Comparison of ENCODE assay signal across 29 cellular contexts in genomic region chr19:5892772-5893275, GRCh38. TPM values are rescaled to one million over a fixed set of nuclear protein-coding genes. Genes with fewer than 3 reads are reported as not detected.
DNase-seq lines count a peak whose midpoint lies in the region; ATAC-seq, FAIRE-seq and TF ChIP-seq lines count a peak whose summit lies in the region.
"Had no signal": no experiment of that assay in that cellular context is flagged by ENCODE, and none has a peak within 500 bp of the region (broad histone marks: within the 10 kb centered on the region; RNA-seq: fewer than 3 reads in every experiment).

No MANE protein-coding gene starts in this region.

- H3K9ac ChIP-seq in endothelial cell of umbilical vein (replicated peaks; ENCODE audit: extremely low read depth, insufficient read depth, low read length) = no peak overlapping the region

- no peaks in the 10 kb centered on the region for H3K9me3 Mint-ChIP-seq in activated CD4-positive, alpha-beta T cell treated with anti-CD3 and anti-CD28 coated beads, Interleukin-2, amount 10 ng/mL, durations not matched to agents 24 days and 14 days
- H3K9me3 Mint-ChIP-seq: activated CD8-positive, alpha-beta T cell treated with anti-CD3 and anti-CD28 coated beads for 36 hours; effector memory CD8-positive, alpha-beta T cell had no signal

- FAIRE-seq in endothelial cell of umbilical vein (lab: Jason Lieb, UNC) = no peak
- FAIRE-seq: small intestine had no signal

- CTCF ChIA-PET in OCI-LY7 (lab: Charles Lee; ENCODE audit: unreplicated experiment) = no interaction called here
- CTCF ChIA-PET in endothelial cell of umbilical vein (lab: Charles Lee) = interaction anchor here (1.0 to 5.0 kb wide), 4 partner anchors 65 to 129 kb away, joined by 7 to 76 read pairs (median 8); partner anchors contain the start of gene NRTN

- ATAC-seq in right cardiac atrium = no peak
- no peak for ATAC-seq in left ventricle myocardium superior
- ATAC-seq in HG02852 (IDR thresholded peaks at IDR 0.05; ENCODE audit: unreplicated experiment) = no peak
- ATAC-seq: effector memory CD8-positive, alpha-beta T cell had no signal

- peaks cover under 1% of the 10 kb centered on the region; the same call in 1 of the 2 replicates for H3K79me2 ChIP-seq in OCI-LY7 (ENCODE audit: insufficient read depth, low read depth, low read length)
- no peaks in the 10 kb centered on the region for H3K79me2 ChIP-seq in endothelial cell of umbilical vein (ENCODE audit: control insufficient read depth, insufficient read depth, low read length)

- H3K36me3 ChIP-seq in OCI-LY7 (ENCODE audit: insufficient read depth, low read length) = peaks cover 27% of the 10 kb centered on the region; the same call in 1 of the 2 replicates
- peaks cover 0 to 12% of the 10 kb centered on the region in 2 experiments for H3K36me3 ChIP-seq in endothelial cell of umbilical vein (ENCODE audit: control insufficient read depth in 2 of 2, extremely low read depth in 1 of 2, insufficient read depth in 2 of 2, low read length in 2 of 2)

- H2AFZ ChIP-seq in OCI-LY7 (ENCODE audit: low read length) (no peak overlapping the region), endothelial cell of umbilical vein (ENCODE audit: low read depth, low read length) (no peak overlapping the region)

- H3K27me3 ChIP-seq in right cardiac atrium (ENCODE audit: control insufficient read depth, insufficient read depth) (no peaks in the 10 kb centered on the region), endothelial cell of umbilical vein (ENCODE audit: control insufficient read depth in 2 of 2, insufficient read depth in 2 of 2, low read length in 2 of 2) (no peaks in the 10 kb centered on the region)
- H3K27me3 ChIP-seq: cardiac muscle cell had no signal

- peak in 2 of 3 donors; percentile 55 to 67 for DNase-seq in right cardiac atrium
- no peak for DNase-seq in left ventricle myocardium superior
- DNase-seq in OCI-LY7 (ENCODE audit: low spot score) = no peak
- no peak for DNase-seq in endothelial cell of umbilical vein (ENCODE audit: low read depth, low spot score)
- no peak for DNase-seq in NCI-H446 treated with DMSO at 0.1 percent for 48 hours (lab: John Stamatoyannopoulos, UW)
- no peak for DNase-seq in posterior vena cava (ENCODE audit: low spot score)
- DNase-seq in activated CD4-positive, alpha-beta T cell treated with anti-CD3 and anti-CD28 coated beads, Interleukin-2, amount 10 ng/mL, durations not matched to agents 24 days and 14 days = no peak
- DNase-seq: activated CD4-positive, CD25-positive, alpha-beta regulatory T cell treated with anti-CD3 and anti-CD28 coated beads, Interleukin-2, amount 50 U/mL, for 72 hours; COR-L47; DND-41; effector memory CD8-positive, alpha-beta T cell; NCI-H1694 treated with DMSO at 0.1 percent for 48 hours; NCI-H524 treated with DMSO at 0.1 percent for 48 hours; stimulated activated CD4-positive, alpha-beta T cell treated with anti-CD3 and anti-CD28 coated beads, Interleukin-1b, Interleukin-23, amount 100 ng/mL, for 48 hours; T-helper 17 cell had no signal

- no peak overlapping the region for H3K4me3 Mint-ChIP-seq in activated CD4-positive, alpha-beta T cell treated with anti-CD3 and anti-CD28 coated beads, Interleukin-2, amount 10 ng/mL, durations not matched to agents 24 days and 14 days
- H3K4me3 Mint-ChIP-seq: activated CD8-positive, alpha-beta T cell treated with anti-CD3 and anti-CD28 coated beads for 36 hours; activated naive CD8-positive, alpha-beta T cell; effector memory CD8-positive, alpha-beta T cell; T-helper 17 cell had no signal

- intact Hi-C loops in right cardiac atrium (cut with DNase I) (loop anchor here (2.0 to 10.0 kb wide), 4 partner anchors 86 to 91 kb away; partner anchors contain the start of gene NRTN (in 3 of the 4)), left ventricle myocardium superior (cut with micrococcal nuclease) (no loop called here), OCI-LY7 (cut with micrococcal nuclease; ENCODE audit: unreplicated experiment) (loop anchor here (1.0 kb wide), 1 partner anchor 89 kb away; no protein-coding TSS in a partner anchor), endothelial cell of umbilical vein (cut with micrococcal nuclease) (loop anchor here (1.0 kb wide), 1 partner anchor 89 kb away; no protein-coding TSS in a partner anchor), posterior vena cava (cut with DNase I) (loop anchor here (2.0 to 5.0 kb wide), 2 partner anchors 86 to 88 kb away; partner anchors contain the start of gene NRTN (in 2 of the 2))
- intact Hi-C loops in activated CD4-positive, alpha-beta T cell treated with anti-CD3 and anti-CD28 coated beads, Interleukin-2, amount 10 ng/mL, durations not matched to agents 24 days and 14 days (cut with micrococcal nuclease) = no loop called here

- peaks cover 3% of the 10 kb centered on the region for H3K27me3 Mint-ChIP-seq in activated CD4-positive, alpha-beta T cell treated with anti-CD3 and anti-CD28 coated beads, Interleukin-2, amount 10 ng/mL, durations not matched to agents 24 days and 14 days
- H3K27me3 Mint-ChIP-seq: activated CD8-positive, alpha-beta T cell treated with anti-CD3 and anti-CD28 coated beads for 36 hours; activated naive CD8-positive, alpha-beta T cell; effector memory CD8-positive, alpha-beta T cell had no signal

- peaks cover 6% of the 10 kb centered on the region for H3K4me1 ChIP-seq in right cardiac atrium (ENCODE audit: control insufficient read depth, insufficient read depth, low read length)
- H3K4me1 ChIP-seq in OCI-LY7 (ENCODE audit: insufficient read depth, low read length, poor library complexity, severe bottlenecking) = no peaks in the 10 kb centered on the region
- H3K4me1 ChIP-seq in endothelial cell of umbilical vein (ENCODE audit: control insufficient read depth, extremely low read depth, insufficient read depth, low read length) = peaks cover 19% of the 10 kb centered on the region

- peaks cover 3% of the 10 kb centered on the region for H3K36me3 Mint-ChIP-seq in activated CD4-positive, alpha-beta T cell treated with anti-CD3 and anti-CD28 coated beads, Interleukin-2, amount 10 ng/mL, durations not matched to agents 24 days and 14 days (ENCODE audit: low read depth)
- H3K36me3 Mint-ChIP-seq: activated naive CD8-positive, alpha-beta T cell had no signal

- 57% methylated on average over 15 of the region's 15 CpGs for WGBS in right cardiac atrium

- H3K27ac ChIP-seq in right cardiac atrium (ENCODE audit: low read length) = peak overlapping the region; percentile 88
- no peak overlapping the region for H3K27ac ChIP-seq in OCI-LY7 (ENCODE audit: low read depth, low read length, poor library complexity, severe bottlenecking)
- no peak overlapping the region for H3K27ac ChIP-seq in endothelial cell of umbilical vein (ENCODE audit: insufficient read depth, low read depth, low read length)
- H3K27ac ChIP-seq: coronary artery, SK-N-MC, tibial nerve had no signal

- no peak overlapping the region for H3K27ac Mint-ChIP-seq in activated CD4-positive, alpha-beta T cell treated with anti-CD3 and anti-CD28 coated beads, Interleukin-2, amount 10 ng/mL, durations not matched to agents 24 days and 14 days
- H3K27ac Mint-ChIP-seq: activated CD8-positive, alpha-beta T cell treated with anti-CD3 and anti-CD28 coated beads for 36 hours; activated naive CD8-positive, alpha-beta T cell had no signal

- H3K4me1 Mint-ChIP-seq in activated CD4-positive, alpha-beta T cell treated with anti-CD3 and anti-CD28 coated beads, Interleukin-2, amount 10 ng/mL, durations not matched to agents 24 days and 14 days = no peaks in the 10 kb centered on the region
- H3K4me1 Mint-ChIP-seq: T-helper 17 cell had no signal

- TF ChIP-seq CTCF in OCI-LY7 (conservative IDR thresholded peaks at IDR 0.05; ENCODE audit: low read length) (peak; percentile 17; the same call in 1 of the 2 replicates), endothelial cell of umbilical vein (IDR thresholded peaks at IDR 0.05; ENCODE audit: extremely low read depth in 1 of 2, insufficient read depth in 1 of 2, low read depth in 1 of 2, low read length in 2 of 2) (no peak)

- dilution Hi-C loops in endothelial cell of umbilical vein (cut with MboI; ENCODE audit: extremely low pct_ligation_motif_present, low sequenced_read_pairs) = no loop called here

- no peak for TF ChIP-seq POLR2A in endothelial cell of umbilical vein (IDR thresholded peaks at IDR 0.05; ENCODE audit: low read depth, low read length)

- no peaks in the 10 kb centered on the region for H3K9me1 ChIP-seq in endothelial cell of umbilical vein (replicated peaks; ENCODE audit: control insufficient read depth, extremely low read depth, insufficient read depth, low read length)

- no peaks in the 10 kb centered on the region for H3K9me2 ChIP-seq in OCI-LY7 (ENCODE audit: insufficient read depth, low read length)

- BruUV-seq in OCI-LY7 (replicated peaks; lab: Mats Ljungman, UMichigan) = TSS peak; percentile 41
- BruUV-seq in endothelial cell of umbilical vein (replicated peaks; lab: Mats Ljungman, UMichigan) = TSS peak; percentile 7

- POLR2A ChIA-PET in OCI-LY7 (lab: Charles Lee) (no interaction called here), endothelial cell of umbilical vein (lab: Charles Lee) (no interaction called here)

- H3K9me3 ChIP-seq in right cardiac atrium (ENCODE audit: control insufficient read depth, low read length) (no peaks in the 10 kb centered on the region), OCI-LY7 (ENCODE audit: low read length) (no peaks in the 10 kb centered on the region), endothelial cell of umbilical vein (replicated peaks; ENCODE audit: control insufficient read depth, insufficient read depth, low read length) (no peaks in the 10 kb centered on the region)
- H3K9me3 ChIP-seq: stomach, tibial nerve had no signal

- no peak overlapping the region for H3K4me3 ChIP-seq in right cardiac atrium (ENCODE audit: low read length)
- no peak overlapping the region for H3K4me3 ChIP-seq in OCI-LY7 (ENCODE audit: low read depth, low read length, poor library complexity, severe bottlenecking)
- no peak overlapping the region for H3K4me3 ChIP-seq in endothelial cell of umbilical vein (replicated peaks in 1 of 3; ENCODE audit: insufficient read depth in 1 of 3, low read depth in 1 of 3, low read length in 3 of 3)
- H3K4me3 ChIP-seq: cardiac muscle cell, coronary artery, SK-N-MC, stomach, tibial nerve had no signal

- H3K4me2 ChIP-seq in OCI-LY7 (ENCODE audit: low read length) = no peak overlapping the region
- H3K4me2 ChIP-seq in endothelial cell of umbilical vein (ENCODE audit: insufficient read depth, low read length) = no peak overlapping the region

- H4K20me1 ChIP-seq in OCI-LY7 (ENCODE audit: insufficient read depth, low read length) (no peaks in the 10 kb centered on the region), endothelial cell of umbilical vein (replicated peaks; ENCODE audit: control insufficient read depth, extremely low read depth, insufficient read depth, low read length) (no peaks in the 10 kb centered on the region)

RNA-seq across cellular contexts. Expression of gene NDUFA11, which starts 10.8 kb away (rescaled TPM):
- total RNA-seq in right cardiac atrium (100 to 1,000 TPM; 515 to 756 (median 624) TPM), left ventricle myocardium superior (558 TPM), OCI-LY7 (2022) (248 and 280 TPM in 2 replicates), endothelial cell of umbilical vein (281 and 283 TPM in 2 replicates), posterior vena cava (100 to 1,000 TPM; 161 to 193 TPM)
- polyA plus RNA-seq in right cardiac atrium (1,214 TPM), endothelial cell of umbilical vein (876 and 1,690 TPM in 2 replicates)
- 217 and 293 TPM in 2 replicates for total RNA-seq in OCI-LY7 (2014; rRNA removed; shearing (Covaris generic))
- 491 and 683 TPM in 2 replicates for polyA plus RNA-seq in endothelial cell of umbilical vein (2011; cell fraction: cytosol; rRNA removed)
- polyA plus RNA-seq in endothelial cell of umbilical vein (2011; cell fraction: nucleus; rRNA removed) = 195 and 273 TPM in 2 replicates
- polyA plus RNA-seq in endothelial cell of umbilical vein (2012) = 256 and 303 TPM in 2 replicates
- 50.8 and 68.0 TPM in 2 replicates for polyA minus RNA-seq in endothelial cell of umbilical vein
- 39.5 TPM for polyA minus RNA-seq in endothelial cell of umbilical vein (2011; cell fraction: cytosol; rRNA and poly(A)+ RNA removed)
- polyA minus RNA-seq in endothelial cell of umbilical vein (2011; cell fraction: nucleus; rRNA and poly(A)+ RNA removed) = 16.4 and 23.1 TPM in 2 replicates
- total RNA-seq in activated CD4-positive, alpha-beta T cell treated with anti-CD3 and anti-CD28 coated beads, Interleukin-2, amount 10 ng/mL, durations not matched to agents 24 days and 14 days = 237 and 251 TPM in 2 replicates

RNA-seq across cellular contexts. Expression of gene VMAC, which starts 11.8 kb away (rescaled TPM):
- total RNA-seq in right cardiac atrium = 1 to 10 TPM; 1.9 to 5.8 (median 3.8) TPM
- 3.6 TPM for polyA plus RNA-seq in right cardiac atrium
- 2.2 TPM for total RNA-seq in left ventricle myocardium superior
- total RNA-seq in OCI-LY7 (2014; rRNA removed; shearing (Covaris generic)) = 6.6 and 6.8 TPM in 2 replicates
- total RNA-seq in OCI-LY7 (2022) = 6.0 and 7.9 TPM in 2 replicates
- total RNA-seq in endothelial cell of umbilical vein = 4.4 and 4.7 TPM in 2 replicates
- 6.9 and 8.9 TPM in 2 replicates for polyA plus RNA-seq in endothelial cell of umbilical vein
- polyA plus RNA-seq in endothelial cell of umbilical vein (2011; cell fraction: cytosol; rRNA removed) = 2.1 and 3.2 TPM in 2 replicates
- polyA plus RNA-seq in endothelial cell of umbilical vein (2011; cell fraction: nucleus; rRNA removed) = 21.6 TPM in 2 replicates
- polyA plus RNA-seq in endothelial cell of umbilical vein (2012) = 2.1 and 2.6 TPM in 2 replicates
- polyA minus RNA-seq in endothelial cell of umbilical vein = 1.9 and 3.9 TPM in 2 replicates
- 0.72 TPM for polyA minus RNA-seq in endothelial cell of umbilical vein (2011; cell fraction: cytosol; rRNA and poly(A)+ RNA removed)
- 4.0 and 4.6 TPM in 2 replicates for polyA minus RNA-seq in endothelial cell of umbilical vein (2011; cell fraction: nucleus; rRNA and poly(A)+ RNA removed)
- total RNA-seq in posterior vena cava = 1 to 10 TPM; 2.4 to 5.0 TPM
- 2.7 and 3.2 TPM in 2 replicates for total RNA-seq in activated CD4-positive, alpha-beta T cell treated with anti-CD3 and anti-CD28 coated beads, Interleukin-2, amount 10 ng/mL, durations not matched to agents 24 days and 14 days

RNA-seq across cellular contexts. Expression of gene CAPS, which starts 21.2 kb away (rescaled TPM):
- 10 to 100 TPM in 2 of 4 donors, 1 to 10 TPM in 2; 8.9 to 14.2 (median 9.9) TPM for total RNA-seq in right cardiac atrium
- 7.1 TPM for polyA plus RNA-seq in right cardiac atrium
- total RNA-seq in left ventricle myocardium superior = 4.1 TPM
- total RNA-seq in OCI-LY7 (2014; rRNA removed; shearing (Covaris generic)) = 5.6 and 8.1 TPM in 2 replicates
- total RNA-seq in OCI-LY7 (2022) = 11.0 and 12.9 TPM in 2 replicates
- total RNA-seq in endothelial cell of umbilical vein = 6.1 and 6.9 TPM in 2 replicates
- 8.9 and 11.3 TPM in 2 replicates for polyA plus RNA-seq in endothelial cell of umbilical vein
- 1.5 and 3.3 TPM in 2 replicates for polyA plus RNA-seq in endothelial cell of umbilical vein (2011; cell fraction: cytosol; rRNA removed)
- polyA plus RNA-seq in endothelial cell of umbilical vein (2011; cell fraction: nucleus; rRNA removed) = 26.1 and 29.4 TPM in 2 replicates
- polyA plus RNA-seq in endothelial cell of umbilical vein (2012) = 2.4 and 4.4 TPM in 2 replicates
- 1.8 and 2.1 TPM in 2 replicates for polyA minus RNA-seq in endothelial cell of umbilical vein
- polyA minus RNA-seq in endothelial cell of umbilical vein (2011; cell fraction: cytosol; rRNA and poly(A)+ RNA removed) = not detected
- polyA minus RNA-seq in endothelial cell of umbilical vein (2011; cell fraction: nucleus; rRNA and poly(A)+ RNA removed) = 3.8 and 5.6 TPM in 2 replicates
- total RNA-seq in posterior vena cava = 1 to 10 TPM; 3.8 to 8.5 TPM
- total RNA-seq in activated CD4-positive, alpha-beta T cell treated with anti-CD3 and anti-CD28 coated beads, Interleukin-2, amount 10 ng/mL, durations not matched to agents 24 days and 14 days = 4.0 and 4.1 TPM in 2 replicates

RNA-seq across cellular contexts. Expression of gene FUT5, which starts 22.5 kb away (rescaled TPM):
- total RNA-seq in right cardiac atrium (not detected), left ventricle myocardium superior (not detected), OCI-LY7 (2022) (0.25 and 0.37 TPM in 2 replicates), endothelial cell of umbilical vein (not detected in 2 replicates), posterior vena cava (not detected)
- polyA plus RNA-seq in right cardiac atrium (not detected), endothelial cell of umbilical vein (not detected in 2 replicates)
- total RNA-seq in OCI-LY7 (2014; rRNA removed; shearing (Covaris generic)) = 0.09 and 0.93 TPM in 2 replicates
- not detected in 2 replicates for polyA plus RNA-seq in endothelial cell of umbilical vein (2011; cell fraction: cytosol; rRNA removed)
- polyA plus RNA-seq in endothelial cell of umbilical vein (2011; cell fraction: nucleus; rRNA removed) = not detected in 2 replicates
- polyA plus RNA-seq in endothelial cell of umbilical vein (2012) = not detected in 2 replicates
- polyA minus RNA-seq in endothelial cell of umbilical vein = not detected in 2 replicates
- polyA minus RNA-seq in endothelial cell of umbilical vein (2011; cell fraction: cytosol; rRNA and poly(A)+ RNA removed) = not detected
- not detected in 2 replicates for polyA minus RNA-seq in endothelial cell of umbilical vein (2011; cell fraction: nucleus; rRNA and poly(A)+ RNA removed)
- not detected in 2 replicates for total RNA-seq in activated CD4-positive, alpha-beta T cell treated with anti-CD3 and anti-CD28 coated beads, Interleukin-2, amount 10 ng/mL, durations not matched to agents 24 days and 14 days
- total RNA-seq: activated CD8-positive, alpha-beta T cell treated with anti-CD3 and anti-CD28 coated beads for 36 hours; esophagus mucosa; left cardiac atrium; renal cortical epithelial cell; RPMI7951; tibial nerve had no signal
- polyA plus RNA-seq: BJ, cardiac muscle cell, small intestine, stomach had no signal

RNA-seq across cellular contexts. Expression of gene FUT3, which starts 41.6 kb away (rescaled TPM):
- total RNA-seq in right cardiac atrium (not detected), left ventricle myocardium superior (not detected), OCI-LY7 (2022) (0.63 TPM in 1 of 2 replicates, not detected in the other), endothelial cell of umbilical vein (not detected in 2 replicates), posterior vena cava (not detected)
- polyA plus RNA-seq in right cardiac atrium (not detected), endothelial cell of umbilical vein (not detected in 2 replicates)
- 0.47 and 0.98 TPM in 2 replicates for total RNA-seq in OCI-LY7 (2014; rRNA removed; shearing (Covaris generic))
- polyA plus RNA-seq in endothelial cell of umbilical vein (2011; cell fraction: cytosol; rRNA removed) = not detected in 2 replicates
- not detected in 2 replicates for polyA plus RNA-seq in endothelial cell of umbilical vein (2011; cell fraction: nucleus; rRNA removed)
- not detected in 2 replicates for polyA plus RNA-seq in endothelial cell of umbilical vein (2012)
- not detected in 2 replicates for polyA minus RNA-seq in endothelial cell of umbilical vein
- polyA minus RNA-seq in endothelial cell of umbilical vein (2011; cell fraction: cytosol; rRNA and poly(A)+ RNA removed) = not detected
- polyA minus RNA-seq in endothelial cell of umbilical vein (2011; cell fraction: nucleus; rRNA and poly(A)+ RNA removed) = not detected in 2 replicates
- total RNA-seq in activated CD4-positive, alpha-beta T cell treated with anti-CD3 and anti-CD28 coated beads, Interleukin-2, amount 10 ng/mL, durations not matched to agents 24 days and 14 days = not detected in 2 replicates
- total RNA-seq: activated CD8-positive, alpha-beta T cell treated with anti-CD3 and anti-CD28 coated beads for 36 hours; left cardiac atrium; RPMI7951 had no signal
- polyA plus RNA-seq: BJ, cardiac muscle cell had no signal

Comparison
In these comparisons a context has a peak if more than half of its experiments do, and no peak if none do; other contexts are left out.
1. DNase-seq: peak in right cardiac atrium (2 of 3); none in left ventricle myocardium superior (single experiment), OCI-LY7 (single experiment), endothelial cell of umbilical vein (single experiment), NCI-H446 treated with DMSO at 0.1 percent for 48 hours (single experiment), posterior vena cava (single experiment) and activated CD4-positive, alpha-beta T cell treated with anti-CD3 and anti-CD28 coated beads, Interleukin-2, amount 10 ng/mL, durations not matched to agents 24 days and 14 days (single experiment).
2. intact Hi-C loops: an anchor here in right cardiac atrium (2.0 to 10.0 kb wide), OCI-LY7 (1.0 kb wide), endothelial cell of umbilical vein (1.0 kb wide) and posterior vena cava (2.0 to 5.0 kb wide); none called in left ventricle myocardium superior and activated CD4-positive, alpha-beta T cell treated with anti-CD3 and anti-CD28 coated beads, Interleukin-2, amount 10 ng/mL, durations not matched to agents 24 days and 14 days.